Comparison of ENCODE assay signal across 9 cellular contexts in genomic region chr9:81522721-81523551, GRCh38.
DNase-seq lines count a peak whose midpoint lies in the region; ATAC-seq and TF ChIP-seq lines count a peak whose summit lies in the region.
"Had no signal": no experiment of that assay in that cellular context is flagged by ENCODE, and none has a peak within 500 bp of the region (broad histone marks: within the 10 kb centered on the region; RNA-seq: fewer than 3 reads in every experiment).

No MANE protein-coding gene starts in this region.

- no peak overlapping the region for H3K27ac ChIP-seq in A673 (ENCODE audit: low read depth, low read length, poor library complexity, severe bottlenecking)
- H3K27ac ChIP-seq in cardiac muscle cell: no peak overlapping the region

- H3K36me3 ChIP-seq in A673 (ENCODE audit: insufficient read depth, low read length, poor library complexity, severe bottlenecking) (no peaks in the 10 kb centered on the region), cardiac muscle cell (no peaks in the 10 kb centered on the region)

- POLR2A ChIA-PET in A673 (lab: Charles Lee; ENCODE audit: low non-redundant PET): no interaction called here

- H3K9me3 ChIP-seq in A673 (ENCODE audit: low read depth, low read length, poor library complexity, severe bottlenecking): no peaks in the 10 kb centered on the region
- H3K9me3 ChIP-seq in cardiac muscle cell (ENCODE audit: low read depth): no peaks in the 10 kb centered on the region

- no peak overlapping the region for H3K27ac Mint-ChIP-seq in activated T-helper 2 cell treated with anti-CD3 and anti-CD28 coated beads, Interferon-gamma antibody, Interleukin-2, Interleukin-4, amounts not matched to agents 10 μg/mL and 5 μg/mL and 100 μg/mL, durations not matched to agents 14 hours and 24 hours and 36 hours

- intact Hi-C loops in A673 (cut with micrococcal nuclease; ENCODE audit: unreplicated experiment): loop anchor here (2.0 to 10.0 kb wide), 3 partner anchors 166 to 1439 kb away; partner anchors contain the start of gene TLE1
- intact Hi-C loops in activated T-helper 2 cell treated with anti-CD3 and anti-CD28 coated beads, Interferon-gamma antibody, Interleukin-2, Interleukin-4, amounts not matched to agents 10 μg/mL and 5 μg/mL and 100 μg/mL, durations not matched to agents 14 hours and 24 hours and 36 hours (cut with micrococcal nuclease): no loop called here

- H3K27me3 Mint-ChIP-seq in activated T-helper 2 cell treated with anti-CD3 and anti-CD28 coated beads, Interferon-gamma antibody, Interleukin-2, Interleukin-4, amounts not matched to agents 10 μg/mL and 5 μg/mL and 100 μg/mL, durations not matched to agents 14 hours and 24 hours and 36 hours (ENCODE audit: low read depth): no peaks in the 10 kb centered on the region
- H3K27me3 Mint-ChIP-seq: central memory CD8-positive, alpha-beta T cell had no signal

- no peak overlapping the region for H3K4me3 ChIP-seq in A673 (ENCODE audit: low read depth, low read length, poor library complexity, severe bottlenecking)
- H3K4me3 ChIP-seq in LNCaP clone FGC (ENCODE audit: low read depth, low read length): no peak overlapping the region
- no peak overlapping the region for H3K4me3 ChIP-seq in cardiac muscle cell

- no peaks in the 10 kb centered on the region for H3K36me3 Mint-ChIP-seq in activated T-helper 2 cell treated with anti-CD3 and anti-CD28 coated beads, Interferon-gamma antibody, Interleukin-2, Interleukin-4, amounts not matched to agents 10 μg/mL and 5 μg/mL and 100 μg/mL, durations not matched to agents 14 hours and 24 hours and 36 hours (ENCODE audit: low read depth)

- no peaks in the 10 kb centered on the region for H3K27me3 ChIP-seq in A673 (replicated peaks; ENCODE audit: insufficient read depth, low read depth, low read length, poor library complexity)
- peaks cover 57% of the 10 kb centered on the region for H3K27me3 ChIP-seq in cardiac muscle cell

- H3K4me1 Mint-ChIP-seq in activated T-helper 2 cell treated with anti-CD3 and anti-CD28 coated beads, Interferon-gamma antibody, Interleukin-2, Interleukin-4, amounts not matched to agents 10 μg/mL and 5 μg/mL and 100 μg/mL, durations not matched to agents 14 hours and 24 hours and 36 hours (ENCODE audit: low read depth): no peaks in the 10 kb centered on the region
- H3K4me1 Mint-ChIP-seq: central memory CD8-positive, alpha-beta T cell had no signal

- TF ChIP-seq CTCF in A673 (conservative IDR thresholded peaks at IDR 0.05; ENCODE audit: low read depth, low read length) (peak; percentile 59), LNCaP clone FGC (IDR thresholded peaks at IDR 0.05; ENCODE audit: control insufficient read depth, extremely low read depth, insufficient read depth) (peak; percentile 49), cardiac muscle cell (IDR thresholded peaks at IDR 0.05; ENCODE audit: low read depth, low read length) (peak; percentile 80)

- no TSS peak for BruUV-seq in A673 (replicated peaks; lab: Mats Ljungman, UMichigan)

- no peaks in the 10 kb centered on the region for H3K9me3 Mint-ChIP-seq in activated T-helper 2 cell treated with anti-CD3 and anti-CD28 coated beads, Interferon-gamma antibody, Interleukin-2, Interleukin-4, amounts not matched to agents 10 μg/mL and 5 μg/mL and 100 μg/mL, durations not matched to agents 14 hours and 24 hours and 36 hours

- H3K4me1 ChIP-seq in A673 (ENCODE audit: insufficient read depth, low read length, poor library complexity, severe bottlenecking) (no peaks in the 10 kb centered on the region), cardiac muscle cell (ENCODE audit: low read depth) (no peaks in the 10 kb centered on the region)

- no peak overlapping the region for H3K4me3 Mint-ChIP-seq in activated T-helper 2 cell treated with anti-CD3 and anti-CD28 coated beads, Interferon-gamma antibody, Interleukin-2, Interleukin-4, amounts not matched to agents 10 μg/mL and 5 μg/mL and 100 μg/mL, durations not matched to agents 14 hours and 24 hours and 36 hours (ENCODE audit: low read depth)
- H3K4me3 Mint-ChIP-seq: central memory CD8-positive, alpha-beta T cell had no signal

- CTCF ChIA-PET in A673 (lab: Charles Lee): interaction anchor here (0.5 to 1.1 kb wide), 5 partner anchors 14 to 1084 kb away, joined by 3 to 4 read pairs (median 3); no protein-coding TSS in a partner anchor

- DNase-seq in A673 (ENCODE audit: low spot score): peak; percentile 48
- peak; percentile 32 for DNase-seq in LNCaP clone FGC (ENCODE audit: low read depth)
- peak; percentile 68 for DNase-seq in SW480 (ENCODE audit: low spot score)
- DNase-seq in cardiac muscle cell (ENCODE audit: low read depth in 1 of 2, low spot score in 1 of 2): peak; percentile 35 to 78
- peak; percentile 78 for DNase-seq in renal cortical epithelial cell (ENCODE audit: low read depth)
- no peak for DNase-seq in activated CD8-positive, alpha-beta memory T cell treated with anti-CD3 and anti-CD28 coated beads, Interleukin-2, amount 50 U/mL, for 4 hours
- DNase-seq in activated T-helper 2 cell treated with anti-CD3 and anti-CD28 coated beads, Interferon-gamma antibody, Interleukin-2, Interleukin-4, amounts not matched to agents 10 μg/mL and 5 μg/mL and 100 μg/mL, durations not matched to agents 14 hours and 24 hours and 36 hours (ENCODE audit: low spot score): no peak

- peak; percentile 65 for ATAC-seq in GM18868 (IDR thresholded peaks at IDR 0.05; ENCODE audit: unreplicated experiment)

Comparison
In these comparisons a context has a peak if more than half of its experiments do, and no peak if none do; other contexts are left out.
1. DNase-seq: peak in A673 (single experiment), LNCaP clone FGC (single experiment), SW480 (single experiment), cardiac muscle cell (2 of 2) and renal cortical epithelial cell (single experiment); none in activated CD8-positive, alpha-beta memory T cell treated with anti-CD3 and anti-CD28 coated beads, Interleukin-2, amount 50 U/mL, for 4 hours (single experiment) and activated T-helper 2 cell treated with anti-CD3 and anti-CD28 coated beads, Interferon-gamma antibody, Interleukin-2, Interleukin-4, amounts not matched to agents 10 μg/mL and 5 μg/mL and 100 μg/mL, durations not matched to agents 14 hours and 24 hours and 36 hours (single experiment).
2. Peak in every context shown above with its lines, with median percentiles within 50 percentile points of each other: CTCF ChIP-seq.